ENCODE assay signal across 17 cellular contexts in genomic region chr9:17138503-17138902, GRCh38. TPM values are rescaled to one million over a fixed set of nuclear protein-coding genes. Genes with fewer than 3 reads are reported as not detected.
"Had no signal": no experiment of that assay in that cellular context is flagged by ENCODE, and none has a peak within 500 bp of the region (broad histone marks: within the 10 kb centered on the region; RNA-seq: fewer than 3 reads in every experiment).

No MANE protein-coding gene starts in this region.

- H3K9me3 ChIP-seq: colonic mucosa, esophagus squamous epithelium, neutrophil, tibial artery, upper lobe of left lung, vagina had no signal

- H3K27me3 ChIP-seq: colonic mucosa, esophagus squamous epithelium, neutrophil, tibial artery, upper lobe of left lung, vagina had no signal

- DNase-seq: colonic mucosa; dermis blood vessel endothelial cell; esophagus squamous epithelium; foreskin fibroblast; immature natural killer cell; left ventricle myocardium superior; mammary epithelial cell; naive thymus-derived CD4-positive, alpha-beta T cell; nephron progenitor cell; posterior cingulate gyrus; stimulated activated CD4-positive, alpha-beta T cell treated with anti-CD3 and anti-CD28 coated beads, Interleukin-2, amount 100 ng/mL, for 48 hours; stimulated activated naive CD8-positive, alpha-beta T cell treated with anti-CD3 and anti-CD28 coated beads, Interleukin-15, Interleukin-2, amounts not matched to agents 100 U/mL and 50 U/mL, for 24 hours; tibial artery; upper lobe of left lung had no signal

- H3K36me3 ChIP-seq: colonic mucosa, neutrophil, tibial artery, upper lobe of left lung, vagina had no signal

- H3K4me1 ChIP-seq: colonic mucosa had no signal

- H3K4me3 ChIP-seq: colonic mucosa, esophagus squamous epithelium, smooth muscle cell, tibial artery, upper lobe of left lung, vagina had no signal

- H3K27ac ChIP-seq: colonic mucosa, esophagus squamous epithelium, neutrophil, tibial artery, upper lobe of left lung, vagina had no signal

RNA-seq across cellular contexts. Expression of gene CNTLN, which starts 3.7 kb away (rescaled TPM):
- polyA plus RNA-seq: naive thymus-derived CD4-positive, alpha-beta T cell had no signal
